Comparison of ENCODE assay signal across 19 cellular contexts in genomic region chr3:55719508-55719907, GRCh38.
"Had no signal": no experiment of that assay in that cellular context is flagged by ENCODE, and none has a peak within 500 bp of the region (broad histone marks: within the 10 kb centered on the region; RNA-seq: fewer than 3 reads in every experiment).

No MANE protein-coding gene starts in this region.

- ATAC-seq: left ventricle myocardium superior, natural killer cell had no signal

- H3K27ac ChIP-seq: ascending aorta, epithelial cell of prostate, suprapubic skin, upper lobe of left lung had no signal

- H3K4me1 Mint-ChIP-seq: activated naive CD8-positive, alpha-beta T cell treated with anti-CD3 and anti-CD28 coated beads for 36 hours; memory B cell; natural killer cell had no signal

- H3K4me1 ChIP-seq: ascending aorta, suprapubic skin, upper lobe of left lung had no signal

- H3K36me3 ChIP-seq: ascending aorta, suprapubic skin, upper lobe of left lung had no signal

- H3K27me3 Mint-ChIP-seq: memory B cell had no signal

- H3K9me3 ChIP-seq: ascending aorta, suprapubic skin, upper lobe of left lung had no signal

- H3K9me3 Mint-ChIP-seq: activated naive CD8-positive, alpha-beta T cell treated with anti-CD3 and anti-CD28 coated beads for 36 hours; activated T-helper 1 cell treated with anti-CD3 and anti-CD28 coated beads, Interleukin-12 subunit alpha, Interleukin-12 subunit beta, Interleukin-2, Interleukin-4 antibody, amounts not matched to agents 30 ng/mL and 10 ng/mL and 1 ng/mL, durations not matched to agents 14 hours and 24 hours and 36 hours; memory B cell; natural killer cell; stimulated activated naive CD8-positive, alpha-beta T cell treated with anti-CD3 and anti-CD28 coated beads, Interleukin-15, Interleukin-2, amounts not matched to agents 100 ng/mL and 50 ng/mL, for 24 hours; T-helper 2 cell treated with Interferon-gamma antibody and Interleukin-4, amounts not matched to agents 5 μg/mL and 100 μg/mL, for 36 hours had no signal

- H3K27me3 ChIP-seq: ascending aorta, upper lobe of left lung had no signal

- H3K27ac Mint-ChIP-seq: activated naive CD8-positive, alpha-beta T cell treated with anti-CD3 and anti-CD28 coated beads for 36 hours; activated T-helper 1 cell treated with anti-CD3 and anti-CD28 coated beads, Interleukin-12 subunit alpha, Interleukin-12 subunit beta, Interleukin-2, Interleukin-4 antibody, amounts not matched to agents 30 ng/mL and 10 ng/mL and 1 ng/mL, durations not matched to agents 14 hours and 24 hours and 36 hours; memory B cell; natural killer cell; stimulated activated naive CD8-positive, alpha-beta T cell treated with anti-CD3 and anti-CD28 coated beads, Interleukin-15, Interleukin-2, amounts not matched to agents 100 ng/mL and 50 ng/mL, for 24 hours; T-helper 2 cell treated with Interferon-gamma antibody and Interleukin-4, amounts not matched to agents 5 μg/mL and 100 μg/mL, for 36 hours had no signal

- DNase-seq: activated CD4-positive, alpha-beta T cell treated with anti-CD3 and anti-CD28 coated beads, Interleukin-2, amount 50 U/mL, for 1 hour; activated CD8-positive, alpha-beta memory T cell treated with anti-CD3 and anti-CD28 coated beads for 24 hours; activated naive CD8-positive, alpha-beta T cell treated with anti-CD3 and anti-CD28 coated beads for 36 hours; dermis blood vessel endothelial cell; kidney glomerular epithelial cell; left ventricle myocardium superior; natural killer cell; posterior cingulate gyrus; SW 1271; upper lobe of left lung had no signal

- H3K4me3 Mint-ChIP-seq: activated naive CD8-positive, alpha-beta T cell treated with anti-CD3 and anti-CD28 coated beads for 36 hours; activated T-helper 1 cell treated with anti-CD3 and anti-CD28 coated beads, Interleukin-12 subunit alpha, Interleukin-12 subunit beta, Interleukin-2, Interleukin-4 antibody, amounts not matched to agents 30 ng/mL and 10 ng/mL and 1 ng/mL, durations not matched to agents 14 hours and 24 hours and 36 hours; memory B cell; natural killer cell; stimulated activated naive CD8-positive, alpha-beta T cell treated with anti-CD3 and anti-CD28 coated beads, Interleukin-15, Interleukin-2, amounts not matched to agents 100 ng/mL and 50 ng/mL, for 24 hours; T-helper 2 cell treated with Interferon-gamma antibody and Interleukin-4, amounts not matched to agents 5 μg/mL and 100 μg/mL, for 36 hours had no signal

- FAIRE-seq: bronchial epithelial cell had no signal

- H3K36me3 Mint-ChIP-seq: activated naive CD8-positive, alpha-beta T cell treated with anti-CD3 and anti-CD28 coated beads for 36 hours; memory B cell; natural killer cell had no signal

- H3K4me3 ChIP-seq: ascending aorta, smooth muscle cell, suprapubic skin, upper lobe of left lung had no signal
